In genomic region chr10:44925224-44925623, GRCh38 we compare ENCODE assay signal across 8 cellular contexts. TPM values are rescaled to one million over a fixed set of nuclear protein-coding genes. Genes with fewer than 3 reads are reported as not detected.
DNase-seq lines count a peak whose midpoint lies in the region; ATAC-seq and TF ChIP-seq lines count a peak whose summit lies in the region.

No MANE protein-coding gene starts in this region.

- H2AFZ ChIP-seq in GM23338 = no peak overlapping the region

- H3K4me3 Mint-ChIP-seq in Caco-2 (ENCODE audit: unreplicated experiment) = no peak overlapping the region
- no peak overlapping the region for H3K4me3 Mint-ChIP-seq in GM23338

- no peak overlapping the region for H3K4me3 ChIP-seq in Caco-2 (ENCODE audit: low read depth, low read length)
- no peak overlapping the region for H3K4me3 ChIP-seq in GM23338

- H3K4me1 ChIP-seq in Caco-2 (peaks cover 10% of the 10 kb centered on the region; the same call in 1 of the 2 replicates), GM23338 (ENCODE audit: insufficient read depth) (no peaks in the 10 kb centered on the region)

- H3K79me2 ChIP-seq in GM23338 (replicated peaks; ENCODE audit: insufficient read depth) = no peaks in the 10 kb centered on the region

- H3K9me3 ChIP-seq in Caco-2 = no peaks in the 10 kb centered on the region

- TF ChIP-seq CTCF in Caco-2 (IDR thresholded peaks at IDR 0.05; ENCODE audit: insufficient read depth in 1 of 2, low read depth in 1 of 2, low read length in 1 of 2, severe bottlenecking in 1 of 2, unreplicated experiment in 1 of 2) = peak; percentile 69 to 89
- TF ChIP-seq CTCF in GM23338 (conservative IDR thresholded peaks at IDR 0.05; ENCODE audit: low read depth in 2 of 2) = peak; percentile 71 to 91

- no peaks in the 10 kb centered on the region for H3K9me3 Mint-ChIP-seq in Caco-2 (ENCODE audit: unreplicated experiment)
- peaks cover 7% of the 10 kb centered on the region; the same call in 2 of the 3 replicates for H3K9me3 Mint-ChIP-seq in GM23338

- no peak overlapping the region for H3K4me2 ChIP-seq in GM23338

- CTCF ChIA-PET in Caco-2 (lab: Charles Lee) = interaction anchor here (0.6 to 2.0 kb wide), 15 partner anchors 10 to 569 kb away, joined by 3 to 51 read pairs (median 5); partner anchors contain the start of genes DEPP1 and TMEM72

- intact Hi-C loops in Caco-2 (cut with micrococcal nuclease; ENCODE audit: unreplicated experiment) = loop anchor here (1.0 kb wide), 4 partner anchors 14 to 1254 kb away; partner anchors contain the start of gene TMEM72
- intact Hi-C loops in left colon (cut with DNase I, micrococcal nuclease) = no loop called here

- no peak overlapping the region for H3K27ac ChIP-seq in GM23338 (ENCODE audit: low read depth)

- in situ Hi-C loops in SK-MEL-5 (cut with HindIII; ENCODE audit: low pct_unique_long_range_greater_than_20kb, low sequenced_read_pairs) = no loop called here

- H3F3A ChIP-seq in GM23338 (replicated peaks; ENCODE audit: low read depth) = no peaks in the 10 kb centered on the region

- H3K27me3 Mint-ChIP-seq in Caco-2 (ENCODE audit: insufficient read depth, unreplicated experiment) = peaks cover 13% of the 10 kb centered on the region
- peaks cover 6% of the 10 kb centered on the region for H3K27me3 Mint-ChIP-seq in GM23338 (ENCODE audit: insufficient read depth, low read depth, poor library complexity)

- no peak overlapping the region for H3K27ac Mint-ChIP-seq in Caco-2 (ENCODE audit: unreplicated experiment)
- no peak overlapping the region for H3K27ac Mint-ChIP-seq in GM23338

- ATAC-seq in GM23338 (peak; percentile 94), left colon (no peak), HG03521 (IDR thresholded peaks at IDR 0.05; ENCODE audit: unreplicated experiment) (no peak)
- ATAC-seq in activated CD4-positive, CD25-positive, alpha-beta regulatory T cell treated with anti-CD3 and anti-CD28 coated beads, Interleukin-2, amount 50 U/mL, for 24 hours = no peak

- peak; percentile 73 to 78 for DNase-seq in Caco-2
- peak; percentile 89 for DNase-seq in GM23338 (ENCODE audit: low spot score)
- DNase-seq in SK-MEL-5 (ENCODE audit: low read depth, low spot score) = peak; percentile 40
- DNase-seq in iPS DF 4.7 (ENCODE audit: extremely low read depth, low spot score) = peak; percentile 66
- no peak for DNase-seq in left colon
- no peak for DNase-seq in inferior parietal cortex (ENCODE audit: extremely low spot score)

- BruUV-seq in Caco-2 (replicated peaks; lab: Mats Ljungman, UMichigan) = no TSS peak

- no peaks in the 10 kb centered on the region; the same call in none of the 2 replicates for H3K9me2 ChIP-seq in GM23338 (ENCODE audit: insufficient read depth)

- H3K36me3 Mint-ChIP-seq in Caco-2 (ENCODE audit: insufficient read depth, unreplicated experiment) (no peaks in the 10 kb centered on the region), GM23338 (ENCODE audit: low read depth) (no peaks in the 10 kb centered on the region)

- H3K27me3 ChIP-seq in Caco-2 (replicated peaks; ENCODE audit: control insufficient read depth, insufficient read depth, low read length) = no peaks in the 10 kb centered on the region
- no peaks in the 10 kb centered on the region for H3K27me3 ChIP-seq in GM23338 (ENCODE audit: insufficient read depth)

- no peaks in the 10 kb centered on the region for H3K4me1 Mint-ChIP-seq in Caco-2 (ENCODE audit: low read depth, unreplicated experiment)
- H3K4me1 Mint-ChIP-seq in GM23338 = no peaks in the 10 kb centered on the region

- no peaks in the 10 kb centered on the region for H4K20me1 ChIP-seq in GM23338 (replicated peaks; ENCODE audit: insufficient read depth)

- POLR2A ChIA-PET in Caco-2 (lab: Charles Lee) = interaction anchor here (0.7 to 0.8 kb wide), 2 partner anchors 75 to 191 kb away, joined by 3 read pairs; no protein-coding TSS in a partner anchor

- H3K36me3 ChIP-seq in Caco-2 (ENCODE audit: control insufficient read depth, insufficient read depth, low read length) (no peaks in the 10 kb centered on the region), GM23338 (ENCODE audit: insufficient read depth) (no peaks in the 10 kb centered on the region)

TF ChIP-seq in GM23338, 12 proteins besides CTCF, POLR2A, EP300 and RAD21:
- TF ChIP-seq CREB1 (CRISPR knock-in tag; IDR thresholded peaks at IDR 0.05; ENCODE audit: low read depth) = peak; percentile 68
- TF ChIP-seq ZNF462 (CRISPR knock-in tag; IDR thresholded peaks at IDR 0.05) = no peak
TF ChIP-seq in GM23338: peak in this region for 1.

RNA-seq across cellular contexts. Expression of gene TMEM72, which starts 14.1 kb away (rescaled TPM):
- total RNA-seq in Caco-2 (2022) (not detected in 2 replicates), left colon (10 to 100 TPM; 25.0 to 33.1 TPM)
- not detected in 2 replicates for total RNA-seq in GM23338 (2014; rRNA removed; shearing (Covaris generic))
- polyA plus RNA-seq in GM23338 (2016; fragmentation: Nextera tagmentation; extraction: Ambion mirVana) = not detected in 2 replicates
- total RNA-seq in SK-MEL-5 (2014; rRNA removed; shearing (Covaris generic)) = not detected in 2 replicates
- polyA plus RNA-seq in SK-MEL-5 (2015; cell fraction: cytosol; rRNA removed) = not detected in 2 replicates
- not detected in 2 replicates for polyA plus RNA-seq in SK-MEL-5 (2015; cell fraction: nucleus; rRNA removed)

RNA-seq across cellular contexts. Expression of gene RASSF4, which starts 34.4 kb away (rescaled TPM):
- 40.8 and 55.6 TPM in 2 replicates for total RNA-seq in Caco-2 (2022)
- 10.3 and 12.4 TPM in 2 replicates for total RNA-seq in GM23338 (2014; rRNA removed; shearing (Covaris generic))
- polyA plus RNA-seq in GM23338 (2016; fragmentation: Nextera tagmentation; extraction: Ambion mirVana) = 13.6 and 17.8 TPM in 2 replicates
- total RNA-seq in SK-MEL-5 (2014; rRNA removed; shearing (Covaris generic)) = 1.8 and 2.1 TPM in 2 replicates
- 1.7 and 2.9 TPM in 2 replicates for polyA plus RNA-seq in SK-MEL-5 (2015; cell fraction: cytosol; rRNA removed)
- polyA plus RNA-seq in SK-MEL-5 (2015; cell fraction: nucleus; rRNA removed) = 30.0 and 41.7 TPM in 2 replicates
- total RNA-seq in left colon = 10 to 100 TPM; 29.4 to 44.7 TPM

RNA-seq across cellular contexts. Expression of gene DEPP1, which starts 53.4 kb away (rescaled TPM):
- total RNA-seq in Caco-2 (2022) (7.0 and 13.6 TPM in 2 replicates), left colon (10 to 100 TPM; 13.4 to 17.1 TPM)
- total RNA-seq in GM23338 (2014; rRNA removed; shearing (Covaris generic)) = 0.12 and 1.3 TPM in 2 replicates
- 0.37 TPM in 2 replicates for polyA plus RNA-seq in GM23338 (2016; fragmentation: Nextera tagmentation; extraction: Ambion mirVana)
- total RNA-seq in SK-MEL-5 (2014; rRNA removed; shearing (Covaris generic)) = 0.11 and 0.71 TPM in 2 replicates
- polyA plus RNA-seq in SK-MEL-5 (2015; cell fraction: cytosol; rRNA removed) = 1.5 and 3.9 TPM in 2 replicates
- 1.1 TPM in 2 replicates for polyA plus RNA-seq in SK-MEL-5 (2015; cell fraction: nucleus; rRNA removed)

Comparison
In these comparisons a context has a peak if more than half of its experiments do, and no peak if none do; other contexts are left out.
1. DNase-seq: peak in Caco-2 (2 of 2), GM23338 (single experiment), SK-MEL-5 (single experiment) and iPS DF 4.7 (single experiment); none in left colon (0 of 2) and inferior parietal cortex (single experiment).
2. RNA of gene TMEM72, which starts 14.1 kb away (total RNA-seq): 25.0 to 33.1 TPM in left colon; not detected in Caco-2, not detected in GM23338 and not detected in SK-MEL-5; every median in the first group is over 10 times any median in the second.